In the genomic region with DNA sequence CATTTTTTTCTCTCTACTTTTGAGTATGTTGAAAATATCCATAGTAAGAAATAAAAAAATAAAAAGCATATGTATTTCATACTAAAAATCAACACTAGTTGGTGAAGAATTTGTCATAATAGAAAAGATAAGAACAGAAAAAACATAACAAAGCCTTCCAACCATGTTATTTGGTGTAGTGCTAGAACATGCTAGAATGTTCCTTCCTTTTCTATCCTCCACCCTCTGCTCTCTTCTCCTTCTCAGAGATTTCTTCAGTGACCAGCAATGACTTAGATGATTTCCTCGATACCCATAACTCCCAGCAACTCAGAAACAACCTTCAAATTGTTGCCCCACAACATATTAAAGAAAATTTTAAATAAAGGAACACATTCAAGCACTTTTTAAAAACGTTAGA, we compare ENCODE assay signal across 8 cellular contexts. TPM values are rescaled to one million over a fixed set of nuclear protein-coding genes. Genes with fewer than 3 reads are reported as not detected.
A peak's percentile ranks its signal among the peaks of the same experiment; 100 is the strongest.
DNase-seq lines count a peak whose midpoint lies in the region; ATAC-seq and TF ChIP-seq lines count a peak whose summit lies in the region.

No MANE protein-coding gene starts in this region.

- no TSS peak for BruUV-seq in MCF 10A (replicated peaks; lab: Mats Ljungman, UMichigan)

- peaks cover 63% of the 10 kb centered on the region for H4K20me1 ChIP-seq in Loucy (ENCODE audit: insufficient read depth, low read length, poor library complexity, severe bottlenecking)

- peaks cover 54% of the 10 kb centered on the region for H3K36me3 Mint-ChIP-seq in CD8-positive, alpha-beta T cell
- peaks cover 2% of the 10 kb centered on the region for H3K36me3 Mint-ChIP-seq in MCF 10A (ENCODE audit: insufficient read depth, unreplicated experiment)
- H3K36me3 Mint-ChIP-seq in natural killer cell treated with Interleukin-12 subunit alpha and Interleukin-12 subunit beta and Interleukin-15 and Interleukin-18, amount 100 ng/mL, for 72 hours = peaks cover 20% of the 10 kb centered on the region

- no peak for DNase-seq in CD8-positive, alpha-beta T cell
- no peak for DNase-seq in MCF 10A (ENCODE audit: unreplicated experiment)
- DNase-seq in natural killer cell treated with Interleukin-12 subunit alpha and Interleukin-12 subunit beta and Interleukin-15 and Interleukin-18, amount 100 ng/mL, for 72 hours (ENCODE audit: low spot score) = no peak
- DNase-seq in mucosa of gallbladder (ENCODE audit: low spot score) = no peak
- DNase-seq in NCI-H1436 treated with DMSO at 0.1 percent for 48 hours (lab: John Stamatoyannopoulos, UW) = no peak
- no peak for DNase-seq in NCI-H1930 (lab: John Stamatoyannopoulos, UW)
- no peak for DNase-seq in C1 segment of cervical spinal cord (lab: John Stamatoyannopoulos, UW)

- POLR2A ChIA-PET in CD8-positive, alpha-beta T cell (lab: Charles Lee) = interaction anchor here (2.2 kb wide), 1 partner anchor 12 kb away, joined by 24 read pairs; no protein-coding TSS in a partner anchor
- POLR2A ChIA-PET in MCF 10A (lab: Yijun Ruan, JAX) = interaction anchor here (2.8 kb wide), 1 partner anchor 27 kb away, joined by 10 read pairs; a partner anchor contains a TSS

- H3K4me1 ChIP-seq in CD8-positive, alpha-beta T cell (ENCODE audit: insufficient read depth, low read length) = peaks cover 20% of the 10 kb centered on the region
- H3K4me1 ChIP-seq in Loucy (ENCODE audit: insufficient read depth, low read length, poor library complexity, severe bottlenecking) = peaks cover 42% of the 10 kb centered on the region

- H3F3A ChIP-seq in Loucy (ENCODE audit: low read depth) = peaks cover 12% of the 10 kb centered on the region

- H3K9ac ChIP-seq in Loucy (ENCODE audit: low read depth, low read length, poor library complexity, severe bottlenecking) = peak overlapping the region; percentile 97

- H3K79me2 ChIP-seq in Loucy (ENCODE audit: insufficient read depth, low read length) = peaks cover 83% of the 10 kb centered on the region

- CTCF ChIA-PET in CD8-positive, alpha-beta T cell (lab: Charles Lee) = interaction anchor here (1.1 to 2.8 kb wide), 3 partner anchors 12 to 38 kb away, joined by 3 to 14 read pairs (median 6); no protein-coding TSS in a partner anchor
- CTCF ChIA-PET in MCF 10A (lab: Yijun Ruan, JAX) = interaction anchor here (0.6 kb wide), 1 partner anchor 30 kb away, joined by 3 read pairs; no protein-coding TSS in a partner anchor

- H3K9me3 ChIP-seq in CD8-positive, alpha-beta T cell (ENCODE audit: low read length) = no peaks in the 10 kb centered on the region
- H3K9me3 ChIP-seq in Loucy (ENCODE audit: insufficient read depth, low read depth, low read length) = no peaks in the 10 kb centered on the region

- no peaks in the 10 kb centered on the region for H3K9me3 Mint-ChIP-seq in CD8-positive, alpha-beta T cell
- peaks cover 6% of the 10 kb centered on the region for H3K9me3 Mint-ChIP-seq in MCF 10A (ENCODE audit: unreplicated experiment)
- H3K9me3 Mint-ChIP-seq in natural killer cell treated with Interleukin-12 subunit alpha and Interleukin-12 subunit beta and Interleukin-15 and Interleukin-18, amount 100 ng/mL, for 72 hours = peaks cover 3% of the 10 kb centered on the region

- H3K27ac Mint-ChIP-seq in CD8-positive, alpha-beta T cell = peak overlapping the region; percentile 99
- H3K27ac Mint-ChIP-seq in MCF 10A (ENCODE audit: low read depth, unreplicated experiment) = peak overlapping the region; percentile 91
- H3K27ac Mint-ChIP-seq in natural killer cell treated with Interleukin-12 subunit alpha and Interleukin-12 subunit beta and Interleukin-15 and Interleukin-18, amount 100 ng/mL, for 72 hours = peak overlapping the region; percentile 96 to 97

- H3K27ac ChIP-seq in CD8-positive, alpha-beta T cell (ENCODE audit: low read depth, low read length) = peak overlapping the region; percentile 98

- peak overlapping the region; percentile 96 for H3K4me3 Mint-ChIP-seq in CD8-positive, alpha-beta T cell
- peak overlapping the region; percentile 95 for H3K4me3 Mint-ChIP-seq in MCF 10A (ENCODE audit: unreplicated experiment)
- peak overlapping the region; percentile 99 for H3K4me3 Mint-ChIP-seq in natural killer cell treated with Interleukin-12 subunit alpha and Interleukin-12 subunit beta and Interleukin-15 and Interleukin-18, amount 100 ng/mL, for 72 hours

- peak overlapping the region; percentile 85 for H3K4me2 ChIP-seq in Loucy (ENCODE audit: low read depth, low read length, poor library complexity, severe bottlenecking)

- intact Hi-C loops in CD8-positive, alpha-beta T cell (cut with DNase I, micrococcal nuclease) = loop anchor here (5.0 to 10.0 kb wide), 3 partner anchors 125 to 1370 kb away; partner anchors contain the start of genes MKRN1 (in 1 of the 2), TRIM24 (in 1 of the 2) and UBN2 (in 1 of the 2)
- intact Hi-C loops in MCF 10A (cut with micrococcal nuclease) = loop anchor here (10.0 kb wide), 1 partner anchor 238 kb away; the partner anchor contains the start of gene FMC1

- peak overlapping the region; percentile 81 for H3K4me3 ChIP-seq in CD8-positive, alpha-beta T cell (ENCODE audit: low read depth, low read length)
- H3K4me3 ChIP-seq in Loucy (ENCODE audit: low read length, poor library complexity, severe bottlenecking) = peak overlapping the region; percentile 81

- no peak overlapping the region for H2AFZ ChIP-seq in Loucy (ENCODE audit: low read length)

- no peak for ATAC-seq in CD8-positive, alpha-beta T cell
- ATAC-seq in natural killer cell treated with Interleukin-12 subunit alpha and Interleukin-12 subunit beta and Interleukin-15 and Interleukin-18, amount 100 ng/mL, for 72 hours = no peak

- H3K27me3 Mint-ChIP-seq in CD8-positive, alpha-beta T cell (ENCODE audit: low read depth) = no peaks in the 10 kb centered on the region
- H3K27me3 Mint-ChIP-seq in MCF 10A (ENCODE audit: insufficient read depth, unreplicated experiment) = no peaks in the 10 kb centered on the region
- no peaks in the 10 kb centered on the region for H3K27me3 Mint-ChIP-seq in natural killer cell treated with Interleukin-12 subunit alpha and Interleukin-12 subunit beta and Interleukin-15 and Interleukin-18, amount 100 ng/mL, for 72 hours

- no peaks in the 10 kb centered on the region for H3K27me3 ChIP-seq in CD8-positive, alpha-beta T cell (ENCODE audit: insufficient read depth, low read length)
- H3K27me3 ChIP-seq in Loucy (ENCODE audit: insufficient read depth, low read length, poor library complexity, severe bottlenecking) = peaks cover 11% of the 10 kb centered on the region

- TF ChIP-seq CTCF in CD8-positive, alpha-beta T cell (IDR thresholded peaks at IDR 0.05) = no peak
- no peak for TF ChIP-seq CTCF in Loucy (conservative IDR thresholded peaks at IDR 0.05; ENCODE audit: low read length)
- no peak for TF ChIP-seq CTCF in MCF 10A (IDR thresholded peaks at IDR 0.05; ENCODE audit: unreplicated experiment)

- H3K36me3 ChIP-seq in CD8-positive, alpha-beta T cell (ENCODE audit: insufficient read depth, low read length) = no peaks in the 10 kb centered on the region
- H3K36me3 ChIP-seq in Loucy (ENCODE audit: insufficient read depth, low read length) = no peaks in the 10 kb centered on the region

- peaks cover 45% of the 10 kb centered on the region for H3K4me1 Mint-ChIP-seq in CD8-positive, alpha-beta T cell (ENCODE audit: low read depth)
- peaks cover 35% of the 10 kb centered on the region for H3K4me1 Mint-ChIP-seq in MCF 10A (ENCODE audit: insufficient read depth, unreplicated experiment)
- H3K4me1 Mint-ChIP-seq in natural killer cell treated with Interleukin-12 subunit alpha and Interleukin-12 subunit beta and Interleukin-15 and Interleukin-18, amount 100 ng/mL, for 72 hours (ENCODE audit: low read depth in 2 of 2) = peaks cover 51 to 59% of the 10 kb centered on the region in 2 donors

- H3K9me2 ChIP-seq in Loucy (replicated peaks; ENCODE audit: low read depth, low read length) = no peaks in the 10 kb centered on the region

RNA-seq across cellular contexts. Expression of gene ZC3HAV1, which starts 2.6 kb away (rescaled TPM):
- 100 to 1,000 TPM; 194 to 198 TPM for total RNA-seq in CD8-positive, alpha-beta T cell
- 14.2 and 25.7 TPM in 2 replicates for total RNA-seq in MCF 10A (2022)
- 100 to 1,000 TPM in 1 of 2 donors, 10 to 100 TPM in 1; 88.2 to 104 TPM for total RNA-seq in natural killer cell treated with Interleukin-12 subunit alpha and Interleukin-12 subunit beta and Interleukin-15 and Interleukin-18, amount 100 ng/mL, for 72 hours
- 28.0 TPM for total RNA-seq in mucosa of gallbladder
